20 cellular contexts compared by ENCODE assay signal in the genomic region with DNA sequence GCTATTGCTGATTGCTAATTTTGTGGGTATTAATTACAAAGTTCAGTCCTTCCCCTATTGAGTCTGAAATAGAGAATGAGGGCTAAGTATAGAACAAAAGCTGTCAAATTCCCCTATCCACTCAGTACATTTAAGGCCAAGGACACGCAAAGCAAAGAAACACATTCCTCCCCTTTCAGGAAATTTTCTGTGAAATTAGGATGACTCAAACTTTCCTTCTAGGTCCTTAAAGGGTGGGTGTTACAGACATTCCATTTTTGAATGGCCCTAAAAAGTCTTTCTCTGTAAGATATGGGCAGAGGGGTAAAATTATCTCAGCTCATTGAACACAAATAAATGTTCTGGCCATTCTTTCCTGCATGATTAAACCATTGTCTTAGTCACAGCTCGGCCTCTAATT.
DNase-seq lines count a peak whose midpoint lies in the region; ATAC-seq and TF ChIP-seq lines count a peak whose summit lies in the region.
"Had no signal": no experiment of that assay in that cellular context is flagged by ENCODE, and none has a peak within 500 bp of the region (broad histone marks: within the 10 kb centered on the region; RNA-seq: fewer than 3 reads in every experiment).

No MANE protein-coding gene starts in this region.

- CTCF ChIA-PET in BJ (lab: Yijun Ruan, JAX), result interaction anchor here (0.7 to 1.0 kb wide), 3 partner anchors 11 to 120 kb away, joined by 3 read pairs; no protein-coding TSS in a partner anchor
- CTCF ChIA-PET in activated naive CD4-positive, alpha-beta T cell treated with anti-CD3 and anti-CD28 coated beads for 36 hours (lab: Charles Lee), result no interaction called here

- DNase-seq in BJ (ENCODE audit: low read depth) (peak; percentile 31), ascending aorta (ENCODE audit: low spot score in 2 of 2) (no peak), fibroblast of peridontal ligament (ENCODE audit: extremely low read depth) (peak; percentile 69), renal cortical epithelial cell (ENCODE audit: low read depth) (peak; percentile 74), activated gamma-delta T cell treated with Interleukin-2 at 50 U/mL for 16 hours (no peak), T1000 (lab: John Stamatoyannopoulos, UW) (no peak)
- no peak for DNase-seq in activated naive CD4-positive, alpha-beta T cell treated with anti-CD3 and anti-CD28 coated beads for 36 hours
- DNase-seq: activated CD4-positive, alpha-beta T cell treated with anti-CD3 and anti-CD28 coated beads for 48 hours; activated naive CD4-positive, alpha-beta T cell treated with Interleukin-2 at 50 U/mL for 16 hours; central memory CD4-positive, alpha-beta T cell; effector CD4-positive, alpha-beta T cell; NCI-H1092 treated with DMSO at 0.1 percent for 48 hours; NCI-H82; spleen had no signal

- H3K27me3 ChIP-seq in BJ (ENCODE audit: control insufficient read depth, insufficient read depth, low read length) (no peaks in the 10 kb centered on the region), ascending aorta (no peaks in the 10 kb centered on the region)
- H3K27me3 ChIP-seq: BLaER1 treated with 17β-estradiol and CSF1 and Interleukin-3, amounts not matched to agents 10 nM and 100 nM; spleen had no signal

- H3K4me3 ChIP-seq in BJ (ENCODE audit: low read depth, low read length), result no peak overlapping the region
- no peak overlapping the region for H3K4me3 ChIP-seq in ascending aorta
- H3K4me3 ChIP-seq: BLaER1 treated with 17β-estradiol and CSF1 and Interleukin-3, amounts not matched to agents 10 nM and 100 nM; spleen had no signal

- no peak overlapping the region for H3K4me3 Mint-ChIP-seq in activated naive CD4-positive, alpha-beta T cell treated with anti-CD3 and anti-CD28 coated beads for 36 hours

- ATAC-seq in HG03521 (IDR thresholded peaks at IDR 0.05; ENCODE audit: unreplicated experiment), result no peak
- ATAC-seq: left lobe of liver, Panc1, SK-N-SH treated with all-trans-retinoic acid at 6 μM for 48 hours had no signal

- no peaks in the 10 kb centered on the region for H3K9me3 Mint-ChIP-seq in activated naive CD4-positive, alpha-beta T cell treated with anti-CD3 and anti-CD28 coated beads for 36 hours

- H3K36me3 Mint-ChIP-seq in activated naive CD4-positive, alpha-beta T cell treated with anti-CD3 and anti-CD28 coated beads for 36 hours (ENCODE audit: low read depth), result no peaks in the 10 kb centered on the region

- intact Hi-C loops in ascending aorta (cut with DNase I), result no loop called here
- intact Hi-C loops in activated naive CD4-positive, alpha-beta T cell treated with anti-CD3 and anti-CD28 coated beads for 36 hours (cut with micrococcal nuclease), result no loop called here

- no peaks in the 10 kb centered on the region for H3K27me3 Mint-ChIP-seq in activated naive CD4-positive, alpha-beta T cell treated with anti-CD3 and anti-CD28 coated beads for 36 hours (ENCODE audit: low read depth)

- H3K36me3 ChIP-seq in BJ (ENCODE audit: control insufficient read depth, insufficient read depth, low read length) (no peaks in the 10 kb centered on the region), ascending aorta (no peaks in the 10 kb centered on the region)
- H3K36me3 ChIP-seq: BLaER1 treated with 17β-estradiol and CSF1 and Interleukin-3, amounts not matched to agents 10 nM and 100 nM; spleen had no signal

- peaks cover 0 to 9% of the 10 kb centered on the region in 2 donors for H3K4me1 ChIP-seq in ascending aorta
- H3K4me1 ChIP-seq: spleen had no signal

- no peak overlapping the region for H3K27ac Mint-ChIP-seq in activated naive CD4-positive, alpha-beta T cell treated with anti-CD3 and anti-CD28 coated beads for 36 hours

- no peaks in the 10 kb centered on the region for H3K9me3 ChIP-seq in ascending aorta
- H3K9me3 ChIP-seq: spleen had no signal

- TF ChIP-seq CTCF in BJ (IDR thresholded peaks at IDR 0.05; ENCODE audit: insufficient read depth, low read depth, low read length) (no peak), ascending aorta (IDR thresholded peaks at IDR 0.05) (no peak)

- peaks cover 6% of the 10 kb centered on the region for H3K4me1 Mint-ChIP-seq in activated naive CD4-positive, alpha-beta T cell treated with anti-CD3 and anti-CD28 coated beads for 36 hours (ENCODE audit: low read depth)

- H3K27ac ChIP-seq in ascending aorta, result peak overlapping the region; percentile 39 to 41
- H3K27ac ChIP-seq: BLaER1 treated with 17β-estradiol and CSF1 and Interleukin-3, amounts not matched to agents 10 nM and 100 nM; KMS-11; spleen had no signal

- POLR2A ChIA-PET in BJ (lab: Charles Lee), result no interaction called here

Comparison
In these comparisons a context has a peak if more than half of its experiments do, and no peak if none do; other contexts are left out.
1. DNase-seq: peak in BJ (single experiment), fibroblast of peridontal ligament (single experiment) and renal cortical epithelial cell (single experiment); none in ascending aorta (0 of 2), activated gamma-delta T cell treated with Interleukin-2 at 50 U/mL for 16 hours (single experiment), activated naive CD4-positive, alpha-beta T cell treated with anti-CD3 and anti-CD28 coated beads for 36 hours (single experiment) and T1000 (single experiment).